In the genomic region with DNA sequence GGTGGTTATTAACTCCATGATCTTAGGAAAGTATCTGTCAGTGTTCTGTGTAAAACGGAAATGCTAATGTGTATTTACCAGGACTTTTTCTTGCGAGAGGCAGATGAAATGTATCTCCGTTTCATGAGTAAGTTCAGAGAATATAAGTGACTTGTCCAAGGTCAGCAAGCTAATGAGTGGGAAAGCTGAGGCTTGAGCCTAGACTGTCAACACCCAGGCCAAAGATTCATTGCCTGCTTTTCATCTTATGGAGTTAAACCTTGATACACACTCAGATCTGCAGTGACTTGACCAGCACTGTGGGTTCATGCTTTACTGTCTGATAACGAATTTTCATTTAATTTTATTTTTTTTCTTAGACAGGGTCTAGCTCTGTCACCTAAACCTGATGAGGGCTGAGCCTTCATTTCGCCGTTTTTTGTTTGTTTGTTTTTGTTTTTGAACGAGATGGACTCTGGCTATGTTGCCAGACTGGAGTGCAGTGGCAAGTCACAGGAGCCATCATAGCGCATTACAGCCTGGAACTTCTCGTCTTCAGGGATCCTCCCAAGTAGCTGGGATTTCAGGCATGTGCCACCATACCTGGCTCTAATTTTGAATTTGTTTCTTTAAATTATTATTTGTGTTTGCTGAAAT, we compare ENCODE assay signal across 8 cellular contexts. TPM values are rescaled to one million over a fixed set of nuclear protein-coding genes. Genes with fewer than 3 reads are reported as not detected.
DNase-seq lines count a peak whose midpoint lies in the region; ATAC-seq lines count a peak whose summit lies in the region.

No MANE protein-coding gene starts in this region.

- peaks cover 28 to 37% (median 29%) of the 10 kb centered on the region in 3 donors for H3K4me1 Mint-ChIP-seq in CD8-positive, alpha-beta memory T cell
- peaks cover 23 to 30% of the 10 kb centered on the region in 2 donors for H3K4me1 Mint-ChIP-seq in effector memory CD8-positive, alpha-beta T cell (ENCODE audit: low read depth in 2 of 2)

- H3K9me3 ChIP-seq in CD8-positive, alpha-beta memory T cell (ENCODE audit: low read length): no peaks in the 10 kb centered on the region
- H3K9me3 ChIP-seq in NT2/D1 (ENCODE audit: insufficient read depth, low read length) (no peaks in the 10 kb centered on the region), neuronal stem cell (replicated peaks in 1 of 2; ENCODE audit: control insufficient read depth in 2 of 2, insufficient read depth in 1 of 2, low read depth in 1 of 2, low read length in 2 of 2) (no peaks in the 10 kb centered on the region)

- peaks cover 3% of the 10 kb centered on the region for H3K79me1 ChIP-seq in neuronal stem cell (ENCODE audit: low read depth, low read length)

- no peak overlapping the region for H4K8ac ChIP-seq in neuronal stem cell (ENCODE audit: low read depth, low read length)

- H3K4me2 ChIP-seq in neuronal stem cell (ENCODE audit: insufficient read depth, low read length, poor library complexity, severe bottlenecking): no peak overlapping the region

- H2BK12ac ChIP-seq in neuronal stem cell (ENCODE audit: low read length): no peak overlapping the region

- no peaks in the 10 kb centered on the region for H3K27me3 ChIP-seq in CD8-positive, alpha-beta memory T cell (ENCODE audit: insufficient read depth, low read length, poor library complexity, severe bottlenecking)
- H3K27me3 ChIP-seq in NT2/D1 (ENCODE audit: insufficient read depth, insufficient read length): no peaks in the 10 kb centered on the region
- H3K27me3 ChIP-seq in neuronal stem cell (ENCODE audit: control insufficient read depth in 3 of 3, insufficient read depth in 3 of 3, low read depth in 1 of 3, low read length in 3 of 3): no peaks in the 10 kb centered on the region

- peak overlapping the region; percentile 88 to 100 (median 95) for H3K27ac Mint-ChIP-seq in CD8-positive, alpha-beta memory T cell
- peak overlapping the region; percentile 89 to 94 for H3K27ac Mint-ChIP-seq in effector memory CD8-positive, alpha-beta T cell

- no peak overlapping the region for H3K4ac ChIP-seq in neuronal stem cell (ENCODE audit: low read length)

- no peak overlapping the region for H3K14ac ChIP-seq in neuronal stem cell (ENCODE audit: low read length)

- peak overlapping the region; percentile 91 to 99 (median 98) for H3K4me3 Mint-ChIP-seq in CD8-positive, alpha-beta memory T cell
- H3K4me3 Mint-ChIP-seq in effector memory CD8-positive, alpha-beta T cell: peak overlapping the region; percentile 93 to 95

- CTCF ChIA-PET in CD8-positive, alpha-beta memory T cell (lab: Charles Lee): interaction anchor here (1.3 to 5.5 kb wide), 7 partner anchors 9 to 181 kb away, joined by 4 to 40 read pairs (median 6); partner anchors contain the start of genes CREB3L4, CRTC2, DENND4B and RAB13

- H3K36me3 Mint-ChIP-seq in CD8-positive, alpha-beta memory T cell: peaks cover 0 to 41% (median 7%) of the 10 kb centered on the region in 3 donors
- H3K36me3 Mint-ChIP-seq in effector memory CD8-positive, alpha-beta T cell (ENCODE audit: insufficient read depth): peaks cover 35% of the 10 kb centered on the region

- POLR2A ChIA-PET in CD8-positive, alpha-beta memory T cell (lab: Charles Lee): interaction anchor here (0.8 to 5.1 kb wide), 8 partner anchors 8 to 307 kb away, joined by 3 to 58 read pairs (median 11); partner anchors contain the start of genes CREB3L4, DENND4B, GATAD2B and RAB13

- no peaks in the 10 kb centered on the region for H3K9me3 Mint-ChIP-seq in CD8-positive, alpha-beta memory T cell
- no peaks in the 10 kb centered on the region for H3K9me3 Mint-ChIP-seq in effector memory CD8-positive, alpha-beta T cell

- H3K9ac ChIP-seq in NT2/D1 (ENCODE audit: insufficient read length, low read depth) (peak overlapping the region; percentile 84), neuronal stem cell (ENCODE audit: low read depth, low read length, poor library complexity) (no peak overlapping the region)

- H3K36me3 ChIP-seq in CD8-positive, alpha-beta memory T cell (ENCODE audit: insufficient read depth, low read length): peaks cover 25% of the 10 kb centered on the region
- H3K36me3 ChIP-seq in NT2/D1 (ENCODE audit: insufficient read depth, insufficient read length, low read length): peaks cover 71% of the 10 kb centered on the region
- H3K36me3 ChIP-seq in neuronal stem cell (replicated peaks in 1 of 2; ENCODE audit: control insufficient read depth in 2 of 2, insufficient read depth in 2 of 2, low read length in 2 of 2): peaks cover 20 to 74% of the 10 kb centered on the region in 2 donors

- H4K91ac ChIP-seq in neuronal stem cell (ENCODE audit: low read depth, low read length, poor library complexity): no peak overlapping the region

- WGBS in neuronal stem cell (ENCODE audit: extremely low coverage in 2 of 2, insufficient read length in 2 of 2, insufficient replicate concordance in 1 of 2), 2 donors: no CpG with 5 or more reads among the region's 9 CpGs

- no peak overlapping the region for H2AK5ac ChIP-seq in neuronal stem cell (ENCODE audit: low read depth, low read length)

- H3K4me3 ChIP-seq in CD8-positive, alpha-beta memory T cell (ENCODE audit: low read length): peak overlapping the region; percentile 93
- H3K4me3 ChIP-seq in NT2/D1 (ENCODE audit: insufficient read length, low read depth): peak overlapping the region; percentile 81
- H3K4me3 ChIP-seq in neuronal stem cell (ENCODE audit: low read length in 2 of 2): peak overlapping the region in 1 of 2 donors; percentile 94

- H3K4me1 ChIP-seq in CD8-positive, alpha-beta memory T cell (ENCODE audit: insufficient read depth, low read length): peaks cover 18% of the 10 kb centered on the region
- H3K4me1 ChIP-seq in NT2/D1 (ENCODE audit: insufficient read depth, insufficient read length): no peaks in the 10 kb centered on the region
- H3K4me1 ChIP-seq in neuronal stem cell (ENCODE audit: control insufficient read depth in 2 of 2, insufficient read depth in 1 of 2, low read depth in 1 of 2, low read length in 2 of 2): peaks cover 2 to 10% of the 10 kb centered on the region in 2 donors

- no peak overlapping the region for H2BK120ac ChIP-seq in neuronal stem cell (ENCODE audit: low read depth, low read length)

- peak overlapping the region; percentile 94 for H2AFZ ChIP-seq in neuronal stem cell (ENCODE audit: low read length)

- H3K18ac ChIP-seq in neuronal stem cell (ENCODE audit: low read length): no peak overlapping the region

- no peak for ATAC-seq in effector memory CD8-positive, alpha-beta T cell (replicated peaks)
- ATAC-seq in GM21717 (IDR thresholded peaks at IDR 0.05; ENCODE audit: unreplicated experiment): no peak

- peak overlapping the region; percentile 88 for H3K27ac ChIP-seq in CD8-positive, alpha-beta memory T cell (ENCODE audit: low read depth, low read length)
- H3K27ac ChIP-seq in neuronal stem cell (replicated peaks; ENCODE audit: low read length): no peak overlapping the region

- no peak for DNase-seq in CD8-positive, alpha-beta memory T cell
- DNase-seq in NT2/D1 (ENCODE audit: low read depth, low spot score) (no peak), neuronal stem cell (ENCODE audit: low spot score) (no peak), C1 segment of cervical spinal cord (lab: John Stamatoyannopoulos, UW) (no peak), NCI-H1417 (lab: John Stamatoyannopoulos, UW) (no peak), HCEC 1CT (no peak)
- no peak for DNase-seq in effector memory CD8-positive, alpha-beta T cell

- H3K23ac ChIP-seq in neuronal stem cell (ENCODE audit: low read depth, low read length, poor library complexity): no peak overlapping the region

- H3K27me3 Mint-ChIP-seq in CD8-positive, alpha-beta memory T cell: peaks cover 0 to 3% of the 10 kb centered on the region in 2 donors
- H3K27me3 Mint-ChIP-seq in effector memory CD8-positive, alpha-beta T cell: no peaks in the 10 kb centered on the region

- no peak overlapping the region for H2BK15ac ChIP-seq in neuronal stem cell (ENCODE audit: low read length)

- no peak overlapping the region for H2BK5ac ChIP-seq in neuronal stem cell (ENCODE audit: low read length)

RNA-seq across cellular contexts. Expression of gene JTB, which starts 0.9 kb away (rescaled TPM):
- 100 to 1,000 TPM; 232 to 239 TPM for total RNA-seq in CD8-positive, alpha-beta memory T cell
- 351 TPM for polyA plus RNA-seq in CD8-positive, alpha-beta memory T cell
- polyA plus RNA-seq in neuronal stem cell (2013, experiment 1 of 2): 64.0 TPM
- polyA plus RNA-seq in neuronal stem cell (2013, experiment 2 of 2): 61.0 TPM

RNA-seq across cellular contexts. Expression of gene RAB13, which starts 7.7 kb away (rescaled TPM):
- total RNA-seq in CD8-positive, alpha-beta memory T cell: 1 to 10 TPM; 9.0 to 9.5 TPM
- not detected for polyA plus RNA-seq in CD8-positive, alpha-beta memory T cell
- polyA plus RNA-seq in neuronal stem cell (2013, experiment 1 of 2): 104 TPM
- polyA plus RNA-seq in neuronal stem cell (2013, experiment 2 of 2): 104 TPM

RNA-seq across cellular contexts. Expression of gene CREB3L4, which starts 10.7 kb away (rescaled TPM):
- 10 to 100 TPM in 1 of 2 experiments, 1 to 10 TPM in 1; 10.0 to 10.1 TPM for total RNA-seq in CD8-positive, alpha-beta memory T cell
- polyA plus RNA-seq in CD8-positive, alpha-beta memory T cell: 5.3 TPM
- polyA plus RNA-seq in neuronal stem cell (2013, experiment 1 of 2): 14.4 TPM
- 14.5 TPM for polyA plus RNA-seq in neuronal stem cell (2013, experiment 2 of 2)

RNA-seq across cellular contexts. Expression of gene RPS27, which starts 12.2 kb away (rescaled TPM):
- total RNA-seq in CD8-positive, alpha-beta memory T cell: 1,000 to 10,000 TPM; 1,959 to 2,149 TPM
- 20,406 TPM for polyA plus RNA-seq in CD8-positive, alpha-beta memory T cell
- polyA plus RNA-seq in neuronal stem cell (2013, experiment 1 of 2): 19,102 TPM
- polyA plus RNA-seq in neuronal stem cell (2013, experiment 2 of 2): 18,759 TPM

RNA-seq across cellular contexts. Expression of gene SLC39A1, which starts 15.1 kb away (rescaled TPM):
- total RNA-seq in CD8-positive, alpha-beta memory T cell: 10 to 100 TPM; 85.5 to 88.2 TPM
- 39.2 TPM for polyA plus RNA-seq in CD8-positive, alpha-beta memory T cell
- 83.0 TPM for polyA plus RNA-seq in neuronal stem cell (2013, experiment 1 of 2)
- polyA plus RNA-seq in neuronal stem cell (2013, experiment 2 of 2): 80.7 TPM
